8 cellular contexts compared by ENCODE assay signal in the genomic region with DNA sequence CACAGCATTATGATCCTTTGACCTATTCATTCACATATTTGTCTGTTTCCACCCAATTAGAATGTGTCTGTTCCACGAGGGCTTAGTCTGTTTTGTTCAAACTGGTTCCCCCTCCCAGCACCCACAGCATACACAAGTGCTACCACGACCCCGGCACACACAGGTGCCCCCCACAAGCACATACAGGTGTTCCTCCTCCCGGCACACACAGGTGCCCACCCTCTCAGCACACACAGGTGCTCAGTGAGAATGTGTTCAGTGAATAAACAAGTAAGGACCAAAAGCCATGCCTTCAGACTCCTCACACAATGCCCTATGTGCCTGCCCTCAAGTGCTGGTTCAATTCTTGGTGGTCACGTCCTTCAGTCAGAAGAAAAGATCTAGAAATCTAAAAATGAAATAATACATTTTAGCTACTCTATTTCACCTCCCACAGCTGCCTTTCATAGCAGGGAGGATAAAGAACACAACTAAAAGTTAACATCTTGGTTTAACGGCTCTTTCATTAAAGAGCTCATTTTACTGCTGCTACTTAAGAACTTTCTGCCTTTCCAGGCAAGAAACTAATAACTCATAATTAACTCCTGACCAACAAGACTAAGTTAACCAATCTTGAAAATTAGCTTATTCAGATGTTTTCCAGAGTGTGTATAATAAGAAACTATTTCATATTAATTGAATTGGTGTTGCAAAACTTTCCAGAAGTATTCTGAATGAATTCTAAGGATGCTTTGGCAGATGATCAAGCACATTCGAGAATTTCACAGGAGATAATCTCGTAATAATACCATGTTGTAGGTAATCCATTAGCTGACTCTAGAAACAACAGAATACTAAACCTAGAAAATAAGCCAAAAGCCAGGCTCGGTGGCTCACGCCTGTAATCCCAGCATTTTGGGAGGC. TPM values are rescaled to one million over a fixed set of nuclear protein-coding genes. Genes with fewer than 3 reads are reported as not detected.
DNase-seq lines count a peak whose midpoint lies in the region; ATAC-seq and TF ChIP-seq lines count a peak whose summit lies in the region.

No MANE protein-coding gene starts in this region.

- H3K36me3 Mint-ChIP-seq in CD4-positive, alpha-beta T cell (ENCODE audit: low read depth) = no peaks in the 10 kb centered on the region
- H3K36me3 Mint-ChIP-seq in IgD-negative memory B cell (peaks cover 5% of the 10 kb centered on the region), neural progenitor cell (peaks cover 8% of the 10 kb centered on the region)

- no peak overlapping the region for H3K27ac Mint-ChIP-seq in CD4-positive, alpha-beta T cell
- H3K27ac Mint-ChIP-seq in IgD-negative memory B cell = peak overlapping the region in 1 of 3 donors; percentile 46
- H3K27ac Mint-ChIP-seq in neural progenitor cell = no peak overlapping the region

- CTCF ChIA-PET in CD4-positive, alpha-beta T cell (lab: Charles Lee) = interaction anchor here (0.6 kb wide), 1 partner anchor 11 kb away, joined by 3 read pairs; no protein-coding TSS in a partner anchor

- H3K27me3 Mint-ChIP-seq in CD4-positive, alpha-beta T cell = no peaks in the 10 kb centered on the region
- H3K27me3 Mint-ChIP-seq in IgD-negative memory B cell (no peaks in the 10 kb centered on the region), neural progenitor cell (ENCODE audit: insufficient read depth, low read depth) (peaks cover 5% of the 10 kb centered on the region)

- no peak for DNase-seq in CD4-positive, alpha-beta T cell
- peak; percentile 32 for DNase-seq in dermis blood vessel endothelial cell
- no peak for DNase-seq in neural progenitor cell (ENCODE audit: low spot score)
- no peak for DNase-seq in AML-193 (lab: John Stamatoyannopoulos, UW)
- DNase-seq in caudate nucleus (lab: John Stamatoyannopoulos, UW) = no peak

- intact Hi-C loops in CD4-positive, alpha-beta T cell (cut with DNase I, micrococcal nuclease) = loop anchor here in 1 of 2 experiments (10.0 kb wide), 1 partner anchor 277 kb away; a partner anchor contains a TSS

- TF ChIP-seq CTCF in CD4-positive, alpha-beta T cell (IDR thresholded peaks at IDR 0.05) = no peak
- TF ChIP-seq CTCF in neural progenitor cell (IDR thresholded peaks at IDR 0.05) = no peak

- no peaks in the 10 kb centered on the region for H3F3A ChIP-seq in neural progenitor cell (ENCODE audit: low read depth)

- peaks cover 43% of the 10 kb centered on the region for H3K4me1 Mint-ChIP-seq in CD4-positive, alpha-beta T cell (ENCODE audit: low read depth)
- H3K4me1 Mint-ChIP-seq in IgD-negative memory B cell = peaks cover 29 to 43% (median 43%) of the 10 kb centered on the region in 3 donors
- peaks cover 48% of the 10 kb centered on the region for H3K4me1 Mint-ChIP-seq in neural progenitor cell

- H3K4me2 ChIP-seq in neural progenitor cell = peak overlapping the region; percentile 96

- no peak overlapping the region for H3K9ac ChIP-seq in neural progenitor cell

- no peak overlapping the region for H3K27ac ChIP-seq in CD4-positive, alpha-beta T cell (ENCODE audit: low read depth, low read length)
- H3K27ac ChIP-seq in neural progenitor cell (no peak overlapping the region), caudate nucleus (ENCODE audit: low read depth, low read length) (no peak overlapping the region)

- H3K79me2 ChIP-seq in neural progenitor cell (ENCODE audit: low read depth) = peaks cover 51% of the 10 kb centered on the region

- H2AFZ ChIP-seq in neural progenitor cell (replicated peaks) = no peak overlapping the region

- H3K9me3 ChIP-seq in CD4-positive, alpha-beta T cell (ENCODE audit: control insufficient read depth, low read length) = no peaks in the 10 kb centered on the region
- H3K9me3 ChIP-seq in neural progenitor cell (ENCODE audit: low read depth) = no peaks in the 10 kb centered on the region

- POLR2A ChIA-PET in CD4-positive, alpha-beta T cell (lab: Charles Lee) = no interaction called here

- peaks cover 15% of the 10 kb centered on the region for H3K4me1 ChIP-seq in neural progenitor cell

- H3K4me3 Mint-ChIP-seq in CD4-positive, alpha-beta T cell = peak overlapping the region; percentile 85
- H3K4me3 Mint-ChIP-seq in IgD-negative memory B cell (peak overlapping the region; percentile 85 to 91 (median 88)), neural progenitor cell (peak overlapping the region; percentile 92)

- peaks cover 2% of the 10 kb centered on the region for H4K20me1 ChIP-seq in neural progenitor cell (ENCODE audit: low read depth)

- H3K9me3 Mint-ChIP-seq in CD4-positive, alpha-beta T cell = no peaks in the 10 kb centered on the region
- H3K9me3 Mint-ChIP-seq in IgD-negative memory B cell = no peaks in the 10 kb centered on the region
- H3K9me3 Mint-ChIP-seq in neural progenitor cell = peaks cover 3% of the 10 kb centered on the region

- no peak overlapping the region for H3K4me3 ChIP-seq in neural progenitor cell

- ATAC-seq in CD4-positive, alpha-beta T cell (ENCODE audit: poor library complexity) = no peak
- no peak for ATAC-seq in GM21717 (IDR thresholded peaks at IDR 0.05; ENCODE audit: unreplicated experiment)
- ATAC-seq in HG03175 (IDR thresholded peaks at IDR 0.05; ENCODE audit: unreplicated experiment) = no peak

- H3K27me3 ChIP-seq in CD4-positive, alpha-beta T cell (ENCODE audit: control insufficient read depth, insufficient read depth, low read length) = no peaks in the 10 kb centered on the region
- H3K27me3 ChIP-seq in neural progenitor cell = peaks cover 12% of the 10 kb centered on the region

- H3K36me3 ChIP-seq in neural progenitor cell = no peaks in the 10 kb centered on the region

RNA-seq across cellular contexts. Expression of a gene that starts 2.3 kb away (rescaled TPM):
- total RNA-seq in CD4-positive, alpha-beta T cell = 1 to 10 TPM; 2.2 to 2.3 TPM
- polyA plus RNA-seq in IgD-negative memory B cell = 3.5 TPM
- total RNA-seq in dermis blood vessel endothelial cell (39.5 and 46.6 TPM in 2 replicates), neural progenitor cell (ENCODE audit: low replicate concordance) (24.1 and 26.7 TPM in 2 replicates)
